In the genomic region with DNA sequence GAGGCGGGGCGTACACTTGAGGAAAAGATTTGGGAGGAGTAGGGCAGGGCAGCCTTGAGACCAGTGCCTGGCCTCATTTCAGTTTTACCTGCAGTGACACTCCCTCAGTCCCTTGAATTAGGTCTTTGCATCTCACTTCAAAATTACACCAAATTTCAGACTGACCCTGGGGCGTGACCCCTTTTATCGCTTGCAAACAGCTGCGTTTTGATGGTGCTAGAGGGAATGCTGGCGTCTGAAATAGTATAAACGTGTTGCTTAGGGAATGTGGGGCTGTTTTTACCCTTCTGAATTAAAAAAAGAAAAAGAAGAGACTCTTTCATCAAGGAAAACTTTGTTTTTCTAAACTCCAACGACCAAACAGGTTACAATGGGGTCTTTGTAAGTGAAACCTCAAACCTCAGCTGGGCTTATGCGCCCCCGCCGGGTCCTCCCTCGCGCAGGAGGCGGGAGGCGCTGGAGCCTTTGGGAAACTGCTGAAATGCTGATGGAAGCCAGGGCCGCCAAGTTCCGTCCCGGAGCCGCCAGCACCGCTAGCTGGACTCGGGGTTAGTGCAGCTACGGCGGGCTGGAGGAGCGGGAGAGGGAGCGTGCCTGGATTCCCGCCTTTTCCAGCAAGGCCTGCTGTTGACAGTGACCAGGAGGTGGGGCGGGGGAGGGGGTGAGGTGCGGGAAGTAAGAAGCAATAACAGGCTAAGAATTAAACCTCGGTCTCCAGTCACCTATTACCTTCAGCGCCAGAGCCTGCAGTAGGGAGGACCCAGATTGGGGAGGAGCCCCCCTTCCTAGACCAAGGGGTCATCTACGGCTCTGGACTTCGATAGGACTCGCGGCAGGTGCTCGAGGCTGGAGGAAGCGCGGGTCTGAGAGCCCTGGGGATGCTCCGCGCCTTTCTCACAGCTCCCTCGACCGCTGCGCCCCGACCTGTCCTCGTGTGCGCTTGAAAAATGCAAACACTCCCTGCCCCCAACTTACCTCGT, we compare ENCODE assay signal across 17 cellular contexts. TPM values are rescaled to one million over a fixed set of nuclear protein-coding genes. Genes with fewer than 3 reads are reported as not detected.
A peak's percentile ranks its signal among the peaks of the same experiment; 100 is the strongest.
DNase-seq lines count a peak whose midpoint lies in the region; ATAC-seq, FAIRE-seq and TF ChIP-seq lines count a peak whose summit lies in the region.
"Had no signal": no experiment of that assay in that cellular context is flagged by ENCODE, and none has a peak within 500 bp of the region (broad histone marks: within the 10 kb centered on the region; RNA-seq: fewer than 3 reads in every experiment).

No MANE protein-coding gene starts in this region.

- WGBS in A549 (ENCODE audit: missing lambda C conversion rate), result 31% methylated on average over 25 of the region's 46 CpGs
- WGBS in right cardiac atrium, result 7% methylated on average over 46 of the region's 46 CpGs

- ATAC-seq in A549, result no peak; a peak in 1 of 6 replicates
- peak; percentile 74 to 83 for ATAC-seq in right cardiac atrium
- no peak for ATAC-seq in HG02588 (IDR thresholded peaks at IDR 0.05; ENCODE audit: unreplicated experiment)
- ATAC-seq in HG02852 (IDR thresholded peaks at IDR 0.05; ENCODE audit: unreplicated experiment), result no peak
- ATAC-seq in stimulated activated naive CD8-positive, alpha-beta T cell treated with anti-CD3 and anti-CD28 coated beads, Interleukin-15, amount 100 ng/mL, for 72 hours, result no peak
- ATAC-seq: natural killer cell treated with Interleukin-12 subunit alpha and Interleukin-12 subunit beta and Interleukin-15 and Interleukin-18, amount 100 ng/mL, for 72 hours had no signal

- peak overlapping the region; percentile 48 for H3K4me2 ChIP-seq in A549

- POLR2A ChIA-PET in A549 (lab: Yijun Ruan, JAX), result no interaction called here

- H3K9me3 ChIP-seq in A549 (no peaks in the 10 kb centered on the region), right cardiac atrium (ENCODE audit: control insufficient read depth, low read length) (no peaks in the 10 kb centered on the region)

- FAIRE-seq in A549 (lab: Jason Lieb, UNC), result no peak

- DNase-seq in A549 (ENCODE audit: low read depth in 1 of 2, low spot score in 1 of 2), result no peak
- peak; percentile 43 for DNase-seq in SK-MEL-5 (ENCODE audit: low read depth, low spot score)
- peak; percentile 37 to 83 (median 81) for DNase-seq in right cardiac atrium
- DNase-seq in neural crest cell (ENCODE audit: low read depth, low spot score), result peak; percentile 34
- DNase-seq in stimulated activated naive CD8-positive, alpha-beta T cell treated with anti-CD3 and anti-CD28 coated beads, Interleukin-15, amount 100 ng/mL, for 72 hours, result no peak
- DNase-seq in NCI-H774 (lab: John Stamatoyannopoulos, UW), result no peak
- DNase-seq: activated CD8-positive, alpha-beta memory T cell treated with anti-CD3 and anti-CD28 coated beads for 24 hours; DMS79 treated with DMSO at 0.1 percent for 48 hours; effector memory CD4-positive, alpha-beta T cell; NCI-H1436 treated with DMSO at 0.1 percent for 48 hours; stimulated activated CD4-positive, alpha-beta T cell treated with anti-CD3 and anti-CD28 coated beads, Interleukin-4, amount 100 ng/mL, for 1 hour had no signal

- H3K27me3 ChIP-seq in right cardiac atrium (ENCODE audit: control insufficient read depth, insufficient read depth), result no peaks in the 10 kb centered on the region

- H3K9me3 Mint-ChIP-seq in neural crest cell, result no peaks in the 10 kb centered on the region
- no peaks in the 10 kb centered on the region for H3K9me3 Mint-ChIP-seq in stimulated activated naive CD8-positive, alpha-beta T cell treated with anti-CD3 and anti-CD28 coated beads, Interleukin-15, amount 100 ng/mL, for 72 hours
- H3K9me3 Mint-ChIP-seq: IgD-negative memory B cell; natural killer cell treated with Interleukin-12 subunit alpha and Interleukin-12 subunit beta and Interleukin-15 and Interleukin-18, amount 100 ng/mL, for 72 hours; T-helper 2 cell treated with Interferon-gamma antibody and Interleukin-4, amounts not matched to agents 5 μg/mL and 100 μg/mL, for 36 hours had no signal

- intact Hi-C loops in right cardiac atrium (cut with DNase I), result no loop called here

- H3K4me1 ChIP-seq in A549 (no peaks in the 10 kb centered on the region), right cardiac atrium (ENCODE audit: control insufficient read depth, insufficient read depth, low read length) (no peaks in the 10 kb centered on the region)

- H3K4me1 Mint-ChIP-seq in neural crest cell, result peaks cover 11% of the 10 kb centered on the region
- no peaks in the 10 kb centered on the region for H3K4me1 Mint-ChIP-seq in stimulated activated naive CD8-positive, alpha-beta T cell treated with anti-CD3 and anti-CD28 coated beads, Interleukin-15, amount 100 ng/mL, for 72 hours

- TF ChIP-seq POLR2A in A549 (IDR thresholded peaks at IDR 0.05; ENCODE audit: low read length), result no peak

- H3K4me3 ChIP-seq in A549 (peak overlapping the region; percentile 12; the same call in 1 of the 3 replicates), right cardiac atrium (ENCODE audit: low read length) (peak overlapping the region; percentile 34)

- H3K27me3 Mint-ChIP-seq in neural crest cell (ENCODE audit: low read depth), result peaks cover 43% of the 10 kb centered on the region
- peaks cover 65% of the 10 kb centered on the region for H3K27me3 Mint-ChIP-seq in stimulated activated naive CD8-positive, alpha-beta T cell treated with anti-CD3 and anti-CD28 coated beads, Interleukin-15, amount 100 ng/mL, for 72 hours

- no peak for TF ChIP-seq RAD21 in A549 (conservative IDR thresholded peaks at IDR 0.05 in 1 of 2, IDR thresholded peaks at IDR 0.05 in 1 of 2)

- CTCF ChIA-PET in A549 (lab: Yijun Ruan, JAX), result interaction anchor here (0.9 kb wide), 1 partner anchor 11 kb away, joined by 3 read pairs; no protein-coding TSS in a partner anchor

- peak overlapping the region; percentile 55 for H3K27ac Mint-ChIP-seq in neural crest cell (ENCODE audit: unreplicated experiment)
- no peak overlapping the region for H3K27ac Mint-ChIP-seq in stimulated activated naive CD8-positive, alpha-beta T cell treated with anti-CD3 and anti-CD28 coated beads, Interleukin-15, amount 100 ng/mL, for 72 hours
- H3K27ac Mint-ChIP-seq: IgD-negative memory B cell; natural killer cell treated with Interleukin-12 subunit alpha and Interleukin-12 subunit beta and Interleukin-15 and Interleukin-18, amount 100 ng/mL, for 72 hours; T-helper 2 cell treated with Interferon-gamma antibody and Interleukin-4, amounts not matched to agents 5 μg/mL and 100 μg/mL, for 36 hours had no signal

- no peak for TF ChIP-seq CTCF in A549 (IDR thresholded peaks at IDR 0.05)
- TF ChIP-seq CTCF in neural crest cell (conservative IDR thresholded peaks at IDR 0.05), result no peak

- in situ Hi-C loops in SK-MEL-5 (cut with HindIII; ENCODE audit: low pct_unique_long_range_greater_than_20kb, low sequenced_read_pairs), result no loop called here

- H3K27ac ChIP-seq in A549, result no peak overlapping the region
- H3K27ac ChIP-seq in right cardiac atrium (ENCODE audit: low read length), result no peak overlapping the region

- H3K36me3 Mint-ChIP-seq in neural crest cell (ENCODE audit: low read depth), result peaks cover 3% of the 10 kb centered on the region
- H3K36me3 Mint-ChIP-seq: natural killer cell treated with Interleukin-12 subunit alpha and Interleukin-12 subunit beta and Interleukin-15 and Interleukin-18, amount 100 ng/mL, for 72 hours had no signal

- peak overlapping the region; percentile 90 for H3K4me3 Mint-ChIP-seq in neural crest cell
- no peak overlapping the region for H3K4me3 Mint-ChIP-seq in stimulated activated naive CD8-positive, alpha-beta T cell treated with anti-CD3 and anti-CD28 coated beads, Interleukin-15, amount 100 ng/mL, for 72 hours
- H3K4me3 Mint-ChIP-seq: IgD-negative memory B cell; natural killer cell treated with Interleukin-12 subunit alpha and Interleukin-12 subunit beta and Interleukin-15 and Interleukin-18, amount 100 ng/mL, for 72 hours; T-helper 2 cell treated with Interferon-gamma antibody and Interleukin-4, amounts not matched to agents 5 μg/mL and 100 μg/mL, for 36 hours had no signal

- no peak for TF ChIP-seq EP300 in A549 (IDR thresholded peaks at IDR 0.05)

TF ChIP-seq in A549, 52 proteins besides CTCF, POLR2A, EP300 and RAD21 (continues in another document):
- TF ChIP-seq JUN (IDR thresholded peaks at IDR 0.05) (no peak), USF2 (IDR thresholded peaks at IDR 0.05) (no peak), FOXS1 (CRISPR knock-in tag; IDR thresholded peaks at IDR 0.05) (no peak), MAZ (IDR thresholded peaks at IDR 0.05; ENCODE audit: borderline replicate concordance, low read depth, low read length) (no peak), KDM1A (IDR thresholded peaks at IDR 0.05; ENCODE audit: low read depth) (no peak), ZC3H11A (IDR thresholded peaks at IDR 0.05) (no peak), FOSB (CRISPR knock-in tag; IDR thresholded peaks at IDR 0.05) (no peak), GATA3 (IDR thresholded peaks at IDR 0.05; ENCODE audit: borderline replicate concordance) (no peak), TFCP2L1 (CRISPR knock-in tag; IDR thresholded peaks at IDR 0.05) (no peak), EHMT2 (IDR thresholded peaks at IDR 0.05; ENCODE audit: low read depth) (no peak)
- TF ChIP-seq, protein P1, sequence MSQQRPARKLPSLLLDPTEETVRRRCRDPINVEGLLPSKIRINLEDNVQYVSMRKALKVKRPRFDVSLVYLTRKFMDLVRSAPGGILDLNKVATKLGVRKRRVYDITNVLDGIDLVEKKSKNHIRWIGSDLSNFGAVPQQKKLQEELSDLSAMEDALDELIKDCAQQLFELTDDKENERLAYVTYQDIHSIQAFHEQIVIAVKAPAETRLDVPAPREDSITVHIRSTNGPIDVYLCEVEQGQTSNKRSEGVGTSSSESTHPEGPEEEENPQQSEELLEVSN (IDR thresholded peaks at IDR 0.05; ENCODE audit: borderline replicate concordance, low read depth), result no peak

RNA-seq across cellular contexts. Expression of gene COL9A1, which starts 20.7 kb away (rescaled TPM):
- polyA plus RNA-seq in A549 (2011; rRNA removed) (0.03 TPM in 2 replicates), A549 (2017; fragmentation: RNase III; extraction: RNeasy Plus Mini Kit Qiagen cat#74134 plus additional on column Dnase treatment) (not detected in 3 replicates), right cardiac atrium (6.0 TPM)
- polyA plus RNA-seq in A549 (2012; cell fraction: cytosol; rRNA removed), result not detected in 2 replicates
- polyA plus RNA-seq in A549 (2012; cell fraction: nucleus; rRNA removed), result not detected in 2 replicates
- polyA minus RNA-seq in A549 (2011; rRNA and poly(A)+ RNA removed), result not detected in 2 replicates
- 3.6 and 7.0 TPM in 2 replicates for total RNA-seq in SK-MEL-5 (2014; rRNA removed; shearing (Covaris generic))
- 6.7 and 11.0 TPM in 2 replicates for polyA plus RNA-seq in SK-MEL-5 (2015; cell fraction: cytosol; rRNA removed)
- polyA plus RNA-seq in SK-MEL-5 (2015; cell fraction: nucleus; rRNA removed), result 162 and 287 TPM in 2 replicates
- total RNA-seq in right cardiac atrium (10 to 100 TPM in 1 of 4 donors, 1 to 10 TPM in 3; 1.9 to 14.3 (median 4.7) TPM), neural crest cell (28.6 and 30.8 TPM in 2 replicates)
- total RNA-seq: natural killer cell treated with Interleukin-12 subunit alpha and Interleukin-12 subunit beta and Interleukin-15 and Interleukin-18, amount 100 ng/mL, for 72 hours had no signal
- polyA plus RNA-seq: AG04450, IgD-negative memory B cell had no signal

Comparison
In these comparisons a context has a peak if more than half of its experiments do, and no peak if none do; other contexts are left out.
1. ATAC-seq: peak in right cardiac atrium (2 of 2); none in A549 (0 of 2), HG02588 (single experiment), HG02852 (single experiment) and stimulated activated naive CD8-positive, alpha-beta T cell treated with anti-CD3 and anti-CD28 coated beads, Interleukin-15, amount 100 ng/mL, for 72 hours (single experiment).
2. DNase-seq: peak in SK-MEL-5 (single experiment), right cardiac atrium (3 of 3) and neural crest cell (single experiment); none in A549 (0 of 2), stimulated activated naive CD8-positive, alpha-beta T cell treated with anti-CD3 and anti-CD28 coated beads, Interleukin-15, amount 100 ng/mL, for 72 hours (0 of 2) and NCI-H774 (single experiment).